In genomic region chr16:4327386-4327781, GRCh38 we compare ENCODE assay signal across 11 cellular contexts. TPM values are rescaled to one million over a fixed set of nuclear protein-coding genes. Genes with fewer than 3 reads are reported as not detected.
DNase-seq lines count a peak whose midpoint lies in the region; ATAC-seq and TF ChIP-seq lines count a peak whose summit lies in the region.
"Had no signal": no experiment of that assay in that cellular context is flagged by ENCODE, and none has a peak within 500 bp of the region (broad histone marks: within the 10 kb centered on the region; RNA-seq: fewer than 3 reads in every experiment).

No MANE protein-coding gene starts in this region.

- no peak for DNase-seq in activated CD8-positive, alpha-beta T cell treated with anti-CD3 and anti-CD28 coated beads, Interleukin-2, amount 10 ng/mL, durations not matched to agents 7 days and 5 days
- no peak for DNase-seq in activated CD8-positive, alpha-beta T cell treated with anti-CD3 and anti-CD28 coated beads for 36 hours
- no peak for DNase-seq in dorsolateral prefrontal cortex
- DNase-seq in naive B cell = no peak
- no peak for DNase-seq in transverse colon
- no peak for DNase-seq in activated naive CD4-positive, alpha-beta T cell treated with anti-CD3 and anti-CD28 coated beads, Interleukin-2, amount 50 U/mL, for 16 hours
- DNase-seq in islet precursor cell = no peak
- DNase-seq: NCI-H526 treated with DMSO at 0.1 percent for 48 hours had no signal

- in situ Hi-C loops in transverse colon (cut with MboI; ENCODE audit: low pct_ligation_motif_present in 1 of 4, low pct_unique_long_range_greater_than_20kb in 1 of 4, low sequenced_read_pairs in 3 of 4) = loop anchor here in 1 of 4 donors (25.0 kb wide), 1 partner anchor 140 kb away; no protein-coding TSS in a partner anchor

- TF ChIP-seq EP300 in transverse colon (IDR thresholded peaks at IDR 0.05; ENCODE audit: low read depth) = no peak

- intact Hi-C loops in activated CD8-positive, alpha-beta T cell treated with anti-CD3 and anti-CD28 coated beads for 36 hours (cut with micrococcal nuclease) = no loop called here
- intact Hi-C loops in dorsolateral prefrontal cortex (cut with DNase I) (loop anchor here (5.0 to 10.0 kb wide), 3 partner anchors 55 to 803 kb away; partner anchors contain the start of gene TFAP4 (in 2 of the 2)), transverse colon (cut with DNase I; ENCODE audit: low total_unique reads) (no loop called here)

- H3K27me3 Mint-ChIP-seq in activated CD8-positive, alpha-beta T cell treated with anti-CD3 and anti-CD28 coated beads, Interleukin-2, amount 10 ng/mL, durations not matched to agents 7 days and 5 days (ENCODE audit: low read depth) = no peaks in the 10 kb centered on the region
- no peaks in the 10 kb centered on the region for H3K27me3 Mint-ChIP-seq in activated CD8-positive, alpha-beta T cell treated with anti-CD3 and anti-CD28 coated beads for 36 hours
- peaks cover 0 to 4% (median 0%) of the 10 kb centered on the region in 3 donors for H3K27me3 Mint-ChIP-seq in naive B cell

- peak; percentile 4 for ATAC-seq in activated CD8-positive, alpha-beta T cell treated with anti-CD3 and anti-CD28 coated beads, Interleukin-2, amount 10 ng/mL, durations not matched to agents 7 days and 5 days
- ATAC-seq in activated CD8-positive, alpha-beta T cell treated with anti-CD3 and anti-CD28 coated beads for 36 hours = no peak
- ATAC-seq in naive B cell (ENCODE audit: low read depth in 2 of 2) (peak; percentile 4 to 9), GM19328 (IDR thresholded peaks at IDR 0.05; ENCODE audit: unreplicated experiment) (no peak)

- TF ChIP-seq POLR2A in transverse colon (IDR thresholded peaks at IDR 0.05) = no peak

- H3K4me3 ChIP-seq in dorsolateral prefrontal cortex (peak overlapping the region in 58 of 59 donors; percentile 26 to 78 (median 64)), transverse colon (peak overlapping the region in 3 of 4 donors; percentile 9 to 45 (median 21))

- no peaks in the 10 kb centered on the region for H3K9me3 Mint-ChIP-seq in activated CD8-positive, alpha-beta T cell treated with anti-CD3 and anti-CD28 coated beads, Interleukin-2, amount 10 ng/mL, durations not matched to agents 7 days and 5 days (ENCODE audit: insufficient read depth)
- no peaks in the 10 kb centered on the region for H3K9me3 Mint-ChIP-seq in activated CD8-positive, alpha-beta T cell treated with anti-CD3 and anti-CD28 coated beads for 36 hours
- no peaks in the 10 kb centered on the region for H3K9me3 Mint-ChIP-seq in naive B cell
- H3K9me3 Mint-ChIP-seq: T-helper 1 cell treated with Interleukin-12 subunit alpha and Interleukin-12 subunit beta and Interleukin-4 antibody, amounts not matched to agents 30 μg/mL and 1 μg/mL, for 36 hours had no signal

- no peaks in the 10 kb centered on the region for H3K36me3 Mint-ChIP-seq in activated CD8-positive, alpha-beta T cell treated with anti-CD3 and anti-CD28 coated beads, Interleukin-2, amount 10 ng/mL, durations not matched to agents 7 days and 5 days (ENCODE audit: low read depth)
- H3K36me3 Mint-ChIP-seq in activated CD8-positive, alpha-beta T cell treated with anti-CD3 and anti-CD28 coated beads for 36 hours (ENCODE audit: low read depth) = no peaks in the 10 kb centered on the region
- H3K36me3 Mint-ChIP-seq in naive B cell = no peaks in the 10 kb centered on the region

- POLR2A ChIA-PET in activated CD8-positive, alpha-beta T cell treated with anti-CD3 and anti-CD28 coated beads, Interleukin-2, amount 10 ng/mL, durations not matched to agents 7 days and 5 days (lab: Charles Lee) = interaction anchor here (0.9 kb wide), 1 partner anchor 24 kb away, joined by 3 read pairs; the partner anchor contains the start of gene PAM16
- POLR2A ChIA-PET in activated CD8-positive, alpha-beta T cell treated with anti-CD3 and anti-CD28 coated beads for 36 hours (lab: Charles Lee) = interaction anchor here (1.2 kb wide), 1 partner anchor 10 kb away, joined by 4 read pairs; no protein-coding TSS in a partner anchor

- no peaks in the 10 kb centered on the region for H3K36me3 ChIP-seq in transverse colon
- H3K36me3 ChIP-seq: neutrophil had no signal

- no peak overlapping the region for H3K4me3 Mint-ChIP-seq in activated CD8-positive, alpha-beta T cell treated with anti-CD3 and anti-CD28 coated beads, Interleukin-2, amount 10 ng/mL, durations not matched to agents 7 days and 5 days
- H3K4me3 Mint-ChIP-seq in activated CD8-positive, alpha-beta T cell treated with anti-CD3 and anti-CD28 coated beads for 36 hours = no peak overlapping the region
- H3K4me3 Mint-ChIP-seq in naive B cell = peak overlapping the region in 5 of 8 donors; percentile 42 to 81 (median 59)
- H3K4me3 Mint-ChIP-seq: T-helper 1 cell treated with Interleukin-12 subunit alpha and Interleukin-12 subunit beta and Interleukin-4 antibody, amounts not matched to agents 30 μg/mL and 1 μg/mL, for 36 hours had no signal

- 3% methylated on average over 5 of the region's 33 CpGs; no CpG with 5 or more reads in 1 of the 2 donors for WGBS in transverse colon (ENCODE audit: low coverage in 1 of 2), 2 donors

- TF ChIP-seq CTCF in activated CD8-positive, alpha-beta T cell treated with anti-CD3 and anti-CD28 coated beads for 36 hours (IDR thresholded peaks at IDR 0.05) = no peak
- TF ChIP-seq CTCF in dorsolateral prefrontal cortex (IDR thresholded peaks at IDR 0.05 in 54 of 56, conservative IDR thresholded peaks at IDR 0.05 in 2 of 56; ENCODE audit: low read depth in 1 of 56, partially characterized antibody in 56 of 56) (no peak), transverse colon (IDR thresholded peaks at IDR 0.05) (no peak)

- peaks cover 20 to 63% (median 44%) of the 10 kb centered on the region in 4 donors for H3K4me1 ChIP-seq in transverse colon

- no peak overlapping the region for H3K27ac Mint-ChIP-seq in activated CD8-positive, alpha-beta T cell treated with anti-CD3 and anti-CD28 coated beads, Interleukin-2, amount 10 ng/mL, durations not matched to agents 7 days and 5 days
- H3K27ac Mint-ChIP-seq in activated CD8-positive, alpha-beta T cell treated with anti-CD3 and anti-CD28 coated beads for 36 hours = no peak overlapping the region
- H3K27ac Mint-ChIP-seq in naive B cell = no peak overlapping the region
- H3K27ac Mint-ChIP-seq: T-helper 1 cell treated with Interleukin-12 subunit alpha and Interleukin-12 subunit beta and Interleukin-4 antibody, amounts not matched to agents 30 μg/mL and 1 μg/mL, for 36 hours had no signal

- H3K27ac ChIP-seq in dorsolateral prefrontal cortex (peak overlapping the region in 38 of 59 donors; percentile 13 to 94 (median 86)), transverse colon (peak overlapping the region; percentile 71 to 85 (median 79))
- H3K27ac ChIP-seq: neutrophil had no signal

- CTCF ChIA-PET in activated CD8-positive, alpha-beta T cell treated with anti-CD3 and anti-CD28 coated beads, Interleukin-2, amount 10 ng/mL, durations not matched to agents 7 days and 5 days (lab: Charles Lee) = interaction anchor here (0.9 to 4.0 kb wide), 10 partner anchors 12 to 345 kb away, joined by 3 to 30 read pairs (median 6); partner anchors contain the start of gene TFAP4
- CTCF ChIA-PET in activated CD8-positive, alpha-beta T cell treated with anti-CD3 and anti-CD28 coated beads for 36 hours (lab: Charles Lee) = interaction anchor here (1.1 to 6.6 kb wide), 10 partner anchors 9 to 73 kb away, joined by 3 to 54 read pairs (median 7); no protein-coding TSS in a partner anchor

- H3K27me3 ChIP-seq in dorsolateral prefrontal cortex (no peaks in the 10 kb centered on the region), transverse colon (peaks cover 17% of the 10 kb centered on the region)

- H3K9me3 ChIP-seq in transverse colon = no peaks in the 10 kb centered on the region
- H3K9me3 ChIP-seq: neutrophil had no signal

- peaks cover 9% of the 10 kb centered on the region for H3K4me1 Mint-ChIP-seq in activated CD8-positive, alpha-beta T cell treated with anti-CD3 and anti-CD28 coated beads, Interleukin-2, amount 10 ng/mL, durations not matched to agents 7 days and 5 days (ENCODE audit: low read depth)
- H3K4me1 Mint-ChIP-seq in activated CD8-positive, alpha-beta T cell treated with anti-CD3 and anti-CD28 coated beads for 36 hours (ENCODE audit: low read depth) = peaks cover 4% of the 10 kb centered on the region
- peaks cover 4 to 17% (median 13%) of the 10 kb centered on the region in 3 donors for H3K4me1 Mint-ChIP-seq in naive B cell

RNA-seq across cellular contexts. Expression of gene GLIS2, which starts 11.5 kb away (rescaled TPM):
- total RNA-seq in activated CD8-positive, alpha-beta T cell treated with anti-CD3 and anti-CD28 coated beads, Interleukin-2, amount 10 ng/mL, durations not matched to agents 7 days and 5 days = under 1 TPM; 0.16 TPM
- total RNA-seq in activated CD8-positive, alpha-beta T cell treated with anti-CD3 and anti-CD28 coated beads for 36 hours = under 1 TPM; 0.49 to 0.77 TPM
- total RNA-seq in dorsolateral prefrontal cortex (10 to 100 TPM in 35 of 120 experiments, 1 to 10 TPM in 85; 5.4 to 21.8 (median 8.4) TPM), transverse colon (1 to 10 TPM in 3 of 4 donors, under 1 TPM in 1; 0.68 to 5.0 (median 1.8) TPM)
- polyA plus RNA-seq in naive B cell (ENCODE audit: low read depth in 6 of 6) = not detected

RNA-seq across cellular contexts. Expression of gene PAM16, which starts 23.7 kb away (rescaled TPM):
- total RNA-seq in activated CD8-positive, alpha-beta T cell treated with anti-CD3 and anti-CD28 coated beads, Interleukin-2, amount 10 ng/mL, durations not matched to agents 7 days and 5 days = 10 to 100 TPM; 33.3 to 40.3 TPM
- total RNA-seq in activated CD8-positive, alpha-beta T cell treated with anti-CD3 and anti-CD28 coated beads for 36 hours = 10 to 100 TPM; 65.9 to 70.1 TPM
- total RNA-seq in dorsolateral prefrontal cortex (10 to 100 TPM; 31.5 to 61.9 (median 44.6) TPM), transverse colon (10 to 100 TPM; 26.5 to 40.5 (median 29.2) TPM)
- polyA plus RNA-seq in naive B cell (ENCODE audit: low read depth in 6 of 6) = 10 to 100 TPM; 33.1 to 54.6 (median 47.6) TPM

RNA-seq across cellular contexts. Expression of gene VASN, which starts 44.3 kb away (rescaled TPM):
- total RNA-seq in activated CD8-positive, alpha-beta T cell treated with anti-CD3 and anti-CD28 coated beads, Interleukin-2, amount 10 ng/mL, durations not matched to agents 7 days and 5 days = not detected
- not detected for total RNA-seq in activated CD8-positive, alpha-beta T cell treated with anti-CD3 and anti-CD28 coated beads for 36 hours
- total RNA-seq in dorsolateral prefrontal cortex (10 to 100 TPM in 84 of 120 experiments, 1 to 10 TPM in 36; 3.9 to 49.4 (median 12.1) TPM), transverse colon (10 to 100 TPM in 2 of 4 donors, 1 to 10 TPM in 2; 3.4 to 18.7 (median 9.0) TPM)
- under 1 TPM in 3 of 6 donors, not detected in 3; 0.13 to 0.21 (median 0.16) TPM for polyA plus RNA-seq in naive B cell (ENCODE audit: low read depth in 6 of 6)

RNA-seq across cellular contexts. Expression of gene TFAP4, which starts 54.6 kb away (rescaled TPM):
- total RNA-seq in activated CD8-positive, alpha-beta T cell treated with anti-CD3 and anti-CD28 coated beads, Interleukin-2, amount 10 ng/mL, durations not matched to agents 7 days and 5 days = 10 to 100 TPM; 21.0 to 24.7 TPM
- 10 to 100 TPM; 34.6 to 36.6 TPM for total RNA-seq in activated CD8-positive, alpha-beta T cell treated with anti-CD3 and anti-CD28 coated beads for 36 hours
- total RNA-seq in dorsolateral prefrontal cortex (10 to 100 TPM in 119 of 120 experiments, 1 to 10 TPM in 1; 9.7 to 30.2 (median 16.2) TPM), transverse colon (1 to 10 TPM; 4.6 to 8.4 (median 6.3) TPM)
- polyA plus RNA-seq in naive B cell (ENCODE audit: low read depth in 6 of 6) = 1 to 10 TPM in 1 of 6 donors, under 1 TPM in 5; 0.77 to 1.5 (median 0.87) TPM

Comparison
In these comparisons a context has a peak if more than half of its experiments do, and no peak if none do; other contexts are left out.
1. ATAC-seq: peak in activated CD8-positive, alpha-beta T cell treated with anti-CD3 and anti-CD28 coated beads, Interleukin-2, amount 10 ng/mL, durations not matched to agents 7 days and 5 days (single experiment) and naive B cell (2 of 2); none in activated CD8-positive, alpha-beta T cell treated with anti-CD3 and anti-CD28 coated beads for 36 hours (single experiment) and GM19328 (single experiment).
2. H3K4me3 Mint-ChIP-seq: peak in naive B cell (5 of 8); none in activated CD8-positive, alpha-beta T cell treated with anti-CD3 and anti-CD28 coated beads, Interleukin-2, amount 10 ng/mL, durations not matched to agents 7 days and 5 days (single experiment) and activated CD8-positive, alpha-beta T cell treated with anti-CD3 and anti-CD28 coated beads for 36 hours (single experiment).
3. RNA of gene VASN, which starts 44.3 kb away (total RNA-seq): 3.9 to 49.4 TPM in dorsolateral prefrontal cortex and 3.4 to 18.7 TPM in transverse colon; not detected in activated CD8-positive, alpha-beta T cell treated with anti-CD3 and anti-CD28 coated beads for 36 hours and not detected in activated CD8-positive, alpha-beta T cell treated with anti-CD3 and anti-CD28 coated beads, Interleukin-2, amount 10 ng/mL, durations not matched to agents 7 days and 5 days; every median in the first group is over 4 times any median in the second.
4. intact Hi-C loops: an anchor here in dorsolateral prefrontal cortex (5.0 to 10.0 kb wide); none called in activated CD8-positive, alpha-beta T cell treated with anti-CD3 and anti-CD28 coated beads for 36 hours and transverse colon.